ENCODE assay signal across 28 cellular contexts in genomic region chr3:3685721-3686120, GRCh38.
"Had no signal": no experiment of that assay in that cellular context is flagged by ENCODE, and none has a peak within 500 bp of the region (broad histone marks: within the 10 kb centered on the region; RNA-seq: fewer than 3 reads in every experiment).

No MANE protein-coding gene starts in this region.

- DNase-seq: hypothalamus; immature natural killer cell; kidney; left colon; left lung; lower lobe of right lung; mammary epithelial cell; mesenchymal stem cell; naive B cell; natural killer cell; nephron progenitor cell; occipital lobe; right lobe of liver; stimulated activated CD4-positive, alpha-beta T cell treated with anti-CD3 and anti-CD28 coated beads, Interleukin-1b, Interleukin-23, amount 100 ng/mL, for 48 hours; stimulated activated CD4-positive, alpha-beta T cell treated with anti-CD3 and anti-CD28 coated beads, Interleukin-2, amount 100 ng/mL, for 48 hours; stimulated activated CD4-positive, alpha-beta T cell treated with anti-CD3 and anti-CD28 coated beads, Interleukin-4, amount 100 ng/mL, for 4 hours; stimulated activated CD8-positive, alpha-beta memory T cell treated with anti-CD3 and anti-CD28 coated beads, Interleukin-4, amount 100 ng/mL, for 48 hours; stimulated activated naive CD4-positive, alpha-beta T cell treated with Interleukin-2 at 50 U/mL for 16 hours; stimulated activated naive CD8-positive, alpha-beta T cell treated with anti-CD3 and anti-CD28 coated beads, Interleukin-15, amount 100 ng/mL, for 72 hours; substantia nigra; upper lobe of right lung had no signal

- H3K4me3 ChIP-seq: left lung, lower lobe of right lung, neural progenitor cell, right atrium auricular region, right lobe of liver, smooth muscle cell, tibial nerve, upper lobe of right lung had no signal

- H3K27ac ChIP-seq: left lung, lower lobe of right lung, neural progenitor cell, neutrophil, parathyroid adenoma, right atrium auricular region, right lobe of liver, tibial nerve, upper lobe of right lung had no signal

- H3K36me3 ChIP-seq: left lung, lower lobe of right lung, neural progenitor cell, neutrophil, right atrium auricular region, right lobe of liver, upper lobe of right lung had no signal

- H3K9me3 ChIP-seq: lower lobe of right lung, neutrophil, right atrium auricular region, tibial nerve, upper lobe of right lung had no signal

- ATAC-seq: left colon; left lung; lower lobe of right lung; natural killer cell; right lobe of liver; stimulated activated memory B cell treated with anti-CD40 and anti-IgM and Interleukin-4, amounts not matched to agents 10 μg/mL and 1 μg/mL and 100 μg/mL, for 72 hours; stimulated activated naive CD8-positive, alpha-beta T cell treated with anti-CD3 and anti-CD28 coated beads, Interleukin-15, amount 100 ng/mL, for 72 hours; upper lobe of right lung had no signal

- H3K27me3 ChIP-seq: left lung, neural progenitor cell, neutrophil, right atrium auricular region, right lobe of liver, tibial nerve, upper lobe of right lung had no signal

- H3K4me1 ChIP-seq: left lung, lower lobe of right lung, neural progenitor cell, parathyroid adenoma, right atrium auricular region, tibial nerve, upper lobe of right lung had no signal
